1 cellular context compared by ENCODE assay signal in the genomic region with DNA sequence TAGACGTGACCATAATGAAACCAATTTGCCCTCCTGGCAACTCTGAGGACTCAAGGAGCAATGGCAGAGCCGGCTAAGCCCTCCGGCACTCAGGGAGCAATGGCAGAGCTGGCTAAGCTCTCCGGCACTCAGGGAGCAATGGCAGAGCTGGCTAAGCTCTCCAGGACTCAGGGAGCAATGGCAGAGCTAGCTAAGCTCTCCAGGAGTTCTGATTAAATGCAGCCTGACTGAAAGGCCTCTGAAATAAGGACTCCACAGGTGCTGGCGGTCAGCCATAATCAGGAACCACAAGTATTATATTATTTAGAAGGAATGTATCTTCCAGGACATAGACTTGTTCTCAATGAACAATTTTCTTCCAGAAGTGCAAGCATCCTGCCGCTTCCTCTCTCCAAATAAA.
TF ChIP-seq lines count a peak whose summit lies in the region.

No MANE protein-coding gene starts in this region.

TF ChIP-seq in IMR-90, 13 proteins besides CTCF, POLR2A, EP300 and RAD21:
- TF ChIP-seq RFX5 (IDR thresholded peaks at IDR 0.05; ENCODE audit: low read depth, low read length) (no peak), MXI1 (IDR thresholded peaks at IDR 0.05; ENCODE audit: borderline replicate concordance, low read depth, low read length) (no peak), CEBPB (IDR thresholded peaks at IDR 0.05; ENCODE audit: low read depth, low read length) (no peak), MAFK (IDR thresholded peaks at IDR 0.05; ENCODE audit: low read depth, low read length) (no peak), NFE2L2 (IDR thresholded peaks at IDR 0.05; ENCODE audit: low read depth, low read length) (no peak), RCOR1 (IDR thresholded peaks at IDR 0.05; ENCODE audit: insufficient replicate concordance, low read length) (no peak), FOS (IDR thresholded peaks at IDR 0.05; ENCODE audit: low read depth, low read length) (no peak), BHLHE40 (IDR thresholded peaks at IDR 0.05; ENCODE audit: low read depth, low read length) (no peak)
- TF ChIP-seq, protein P1, sequence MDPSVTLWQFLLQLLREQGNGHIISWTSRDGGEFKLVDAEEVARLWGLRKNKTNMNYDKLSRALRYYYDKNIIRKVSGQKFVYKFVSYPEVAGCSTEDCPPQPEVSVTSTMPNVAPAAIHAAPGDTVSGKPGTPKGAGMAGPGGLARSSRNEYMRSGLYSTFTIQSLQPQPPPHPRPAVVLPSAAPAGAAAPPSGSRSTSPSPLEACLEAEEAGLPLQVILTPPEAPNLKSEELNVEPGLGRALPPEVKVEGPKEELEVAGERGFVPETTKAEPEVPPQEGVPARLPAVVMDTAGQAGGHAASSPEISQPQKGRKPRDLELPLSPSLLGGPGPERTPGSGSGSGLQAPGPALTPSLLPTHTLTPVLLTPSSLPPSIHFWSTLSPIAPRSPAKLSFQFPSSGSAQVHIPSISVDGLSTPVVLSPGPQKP (IDR thresholded peaks at IDR 0.05; ENCODE audit: borderline replicate concordance, low read depth, low read length): no peak
- TF ChIP-seq, protein P2, sequence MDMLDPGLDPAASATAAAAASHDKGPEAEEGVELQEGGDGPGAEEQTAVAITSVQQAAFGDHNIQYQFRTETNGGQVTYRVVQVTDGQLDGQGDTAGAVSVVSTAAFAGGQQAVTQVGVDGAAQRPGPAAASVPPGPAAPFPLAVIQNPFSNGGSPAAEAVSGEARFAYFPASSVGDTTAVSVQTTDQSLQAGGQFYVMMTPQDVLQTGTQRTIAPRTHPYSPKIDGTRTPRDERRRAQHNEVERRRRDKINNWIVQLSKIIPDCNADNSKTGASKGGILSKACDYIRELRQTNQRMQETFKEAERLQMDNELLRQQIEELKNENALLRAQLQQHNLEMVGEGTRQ (IDR thresholded peaks at IDR 0.05; ENCODE audit: low read depth, low read length): no peak
TF ChIP-seq in IMR-90: peak in this region for 0.
